15 cellular contexts compared by ENCODE assay signal in genomic region chr15:63232943-63233342, GRCh38. TPM values are rescaled to one million over a fixed set of nuclear protein-coding genes. Genes with fewer than 3 reads are reported as not detected.
DNase-seq lines count a peak whose midpoint lies in the region; ATAC-seq and TF ChIP-seq lines count a peak whose summit lies in the region.
"Had no signal": no experiment of that assay in that cellular context is flagged by ENCODE, and none has a peak within 500 bp of the region (broad histone marks: within the 10 kb centered on the region; RNA-seq: fewer than 3 reads in every experiment).

No MANE protein-coding gene starts in this region.

- no peak overlapping the region for H3K4me3 Mint-ChIP-seq in Calu3 (ENCODE audit: low read depth, unreplicated experiment)
- H3K4me3 Mint-ChIP-seq in type B pancreatic cell: no peak overlapping the region
- H3K4me3 Mint-ChIP-seq: memory B cell had no signal

- peaks cover 3% of the 10 kb centered on the region for H3K9me3 Mint-ChIP-seq in Calu3 (ENCODE audit: low read depth, unreplicated experiment)
- peaks cover 3% of the 10 kb centered on the region for H3K9me3 Mint-ChIP-seq in type B pancreatic cell
- H3K9me3 Mint-ChIP-seq: memory B cell had no signal

- H3K27ac ChIP-seq in adrenal gland (peak overlapping the region in 4 of 5 donors; percentile 22 to 93 (median 88)), right lobe of liver (peak overlapping the region in 2 of 3 donors; percentile 20 to 38)

- TF ChIP-seq POLR2A in adrenal gland (IDR thresholded peaks at IDR 0.05) (no peak), right lobe of liver (IDR thresholded peaks at IDR 0.05) (no peak)

- H3K4me1 Mint-ChIP-seq in Calu3 (ENCODE audit: low read depth, unreplicated experiment) (peaks cover 21% of the 10 kb centered on the region), type B pancreatic cell (ENCODE audit: unreplicated experiment) (peaks cover 26% of the 10 kb centered on the region)

- WGBS in adrenal gland, 4 donors: 69 to 92% (median 85%) methylated on average over 5 of the region's 5 CpGs
- WGBS in right lobe of liver (ENCODE audit: insufficient coverage, low coverage, low lambda C conversion rate, missing lambda C conversion rate): 95% methylated on average over 5 of the region's 5 CpGs

- peak; percentile 63 for DNase-seq in Right ventricle myocardium inferior (ENCODE audit: missing footprints)
- DNase-seq in left ventricle myocardium superior: no peak
- peak in 3 of 7 donors; percentile 42 to 63 (median 44) for DNase-seq in adrenal gland
- no peak for DNase-seq in right lobe of liver
- no peak for DNase-seq in Calu3
- no peak for DNase-seq in KBM-7
- no peak for DNase-seq in type B pancreatic cell (ENCODE audit: extremely low spot score, unreplicated experiment)
- DNase-seq: activated CD8-positive, alpha-beta memory T cell treated with anti-CD3 and anti-CD28 coated beads for 24 hours; NCI-H1092 treated with DMSO at 0.1 percent for 48 hours; NCI-H446; stimulated activated CD4-positive, alpha-beta T cell treated with anti-CD3 and anti-CD28 coated beads, Interleukin-12 subunit alpha, Interleukin-12 subunit beta, amount 100 ng/mL, for 4 hours had no signal

- CTCF ChIA-PET in Calu3 (lab: Charles Lee): interaction anchor here (0.6 kb wide), 3 partner anchors 18 to 1161 kb away, joined by 3 to 5 read pairs (median 4); no protein-coding TSS in a partner anchor

- H3K27me3 Mint-ChIP-seq in Calu3 (ENCODE audit: unreplicated experiment) (no peaks in the 10 kb centered on the region), type B pancreatic cell (no peaks in the 10 kb centered on the region)
- H3K27me3 Mint-ChIP-seq: activated naive CD4-positive, alpha-beta T cell treated with anti-CD3 and anti-CD28 coated beads, Interleukin-2, amount 50 U/mL, for 24 hours; memory B cell had no signal

- in situ Hi-C loops in KBM-7 (cut with MboI; ENCODE audit: low pct_unique_long_range_greater_than_20kb, low sequenced_read_pairs): no loop called here

- H3K4me3 ChIP-seq in adrenal gland (no peak overlapping the region), right lobe of liver (no peak overlapping the region)
- H3K4me3 ChIP-seq: tibial nerve had no signal

- H3K4me1 ChIP-seq in adrenal gland (replicated peaks in 1 of 2): peaks cover 27 to 76% of the 10 kb centered on the region in 2 donors
- H3K4me1 ChIP-seq in right lobe of liver: peaks cover 0 to 30% (median 8%) of the 10 kb centered on the region in 4 donors

- TF ChIP-seq CTCF in adrenal gland (IDR thresholded peaks at IDR 0.05) (no peak), right lobe of liver (IDR thresholded peaks at IDR 0.05) (no peak), Calu3 (IDR thresholded peaks at IDR 0.05; ENCODE audit: unreplicated experiment) (no peak), type B pancreatic cell (conservative IDR thresholded peaks at IDR 0.05) (no peak)

- H3K36me3 ChIP-seq in adrenal gland (replicated peaks in 1 of 2) (no peaks in the 10 kb centered on the region), right lobe of liver (no peaks in the 10 kb centered on the region)
- H3K36me3 ChIP-seq: tibial nerve had no signal

- no TSS peak for BruUV-seq in Calu3 (replicated peaks; lab: Mats Ljungman, UMichigan)

- H3K9me3 ChIP-seq in adrenal gland (replicated peaks in 1 of 3): no peaks in the 10 kb centered on the region
- no peaks in the 10 kb centered on the region for H3K9me3 ChIP-seq in right lobe of liver
- H3K9me3 ChIP-seq: tibial nerve had no signal

- H3K27me3 ChIP-seq in adrenal gland: no peaks in the 10 kb centered on the region
- no peaks in the 10 kb centered on the region for H3K27me3 ChIP-seq in right lobe of liver
- H3K27me3 ChIP-seq: tibial nerve had no signal

- H3K36me3 Mint-ChIP-seq in Calu3 (ENCODE audit: insufficient read depth, unreplicated experiment): peaks cover 5% of the 10 kb centered on the region
- H3K36me3 Mint-ChIP-seq in type B pancreatic cell: peaks cover 15% of the 10 kb centered on the region

- intact Hi-C loops in Right ventricle myocardium inferior (cut with DNase I) (no loop called here), left ventricle myocardium superior (cut with micrococcal nuclease) (no loop called here), adrenal gland (cut with DNase I) (no loop called here), right lobe of liver (cut with DNase I) (no loop called here), Calu3 (cut with micrococcal nuclease; ENCODE audit: unreplicated experiment) (no loop called here)

- H3K27ac Mint-ChIP-seq in Calu3 (ENCODE audit: unreplicated experiment) (no peak overlapping the region), type B pancreatic cell (no peak overlapping the region)
- H3K27ac Mint-ChIP-seq: memory B cell had no signal

- ATAC-seq in Right ventricle myocardium inferior: no peak
- no peak for ATAC-seq in left ventricle myocardium superior
- ATAC-seq in right lobe of liver: no peak
- ATAC-seq in GM18858 (IDR thresholded peaks at IDR 0.05; ENCODE audit: unreplicated experiment): no peak

RNA-seq across cellular contexts. Expression of gene RAB8B, which starts 43.5 kb away (rescaled TPM):
- 12.3 TPM for total RNA-seq in Right ventricle myocardium inferior
- 9.1 TPM for total RNA-seq in left ventricle myocardium superior
- 10 to 100 TPM; 29.9 to 54.4 (median 36.3) TPM for total RNA-seq in adrenal gland
- 10 to 100 TPM in 1 of 3 donors, 1 to 10 TPM in 2; 5.2 to 41.1 (median 8.4) TPM for polyA plus RNA-seq in adrenal gland
- total RNA-seq in right lobe of liver: 10 to 100 TPM in 4 of 6 experiments, 1 to 10 TPM in 2; 5.8 to 50.7 (median 14.3) TPM
- total RNA-seq in Calu3 (2022): 15.8 and 16.0 TPM in 2 replicates
- total RNA-seq in type B pancreatic cell (ENCODE audit: low replicate concordance): 26.5 and 36.8 TPM in 2 replicates

RNA-seq across cellular contexts. Expression of gene APH1B, which starts 44.5 kb away (rescaled TPM):
- total RNA-seq in Right ventricle myocardium inferior (6.2 TPM), left ventricle myocardium superior (5.6 TPM), adrenal gland (10 to 100 TPM; 20.7 to 50.3 (median 28.4) TPM), right lobe of liver (1 to 10 TPM; 2.2 to 7.4 (median 4.7) TPM), Calu3 (2022) (11.4 and 11.6 TPM in 2 replicates), type B pancreatic cell (ENCODE audit: low replicate concordance) (13.4 and 16.0 TPM in 2 replicates)
- 10 to 100 TPM in 2 of 3 donors, 1 to 10 TPM in 1; 8.3 to 21.7 (median 14.7) TPM for polyA plus RNA-seq in adrenal gland
